In the genomic region with DNA sequence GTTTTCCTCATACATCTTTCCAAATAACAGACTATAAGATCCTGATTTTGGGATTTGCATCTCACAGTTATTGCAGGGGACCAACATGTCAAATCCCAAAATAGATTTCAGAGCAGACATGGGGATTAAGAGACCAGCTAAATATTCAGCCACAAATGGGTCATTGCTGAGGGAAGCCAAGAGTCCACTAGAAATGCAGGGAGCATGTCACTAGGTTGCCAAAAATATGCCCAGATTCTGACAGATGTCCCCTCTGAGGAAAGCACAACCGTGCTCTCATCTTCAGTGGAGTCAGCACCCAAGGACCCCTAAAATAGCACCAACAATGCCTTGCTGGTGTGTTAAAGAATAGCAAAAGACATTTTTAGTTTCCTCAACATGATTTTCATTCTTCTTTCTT, we compare ENCODE assay signal across 10 cellular contexts.
"Had no signal": no experiment of that assay in that cellular context is flagged by ENCODE, and none has a peak within 500 bp of the region (broad histone marks: within the 10 kb centered on the region; RNA-seq: fewer than 3 reads in every experiment).

No MANE protein-coding gene starts in this region.

- H3K9ac ChIP-seq: GM23248 had no signal

- H3K9me3 ChIP-seq: HAP-1 had no signal

- H3K27ac Mint-ChIP-seq: HFFc6, IgD-negative memory B cell had no signal

- H3K9me3 Mint-ChIP-seq: IgD-negative memory B cell had no signal

- ATAC-seq: HCT116, HepG2 had no signal

- H3K4me3 ChIP-seq: GM23248, HAP-1 had no signal

- H3K4me3 Mint-ChIP-seq: HFFc6, IgD-negative memory B cell had no signal

- H3K36me3 ChIP-seq: HAP-1 had no signal

- H3K4me1 Mint-ChIP-seq: IgD-negative memory B cell had no signal

- H3K27ac ChIP-seq: GM23248, HL-60 had no signal

- H3K4me1 ChIP-seq: HAP-1 had no signal

- DNase-seq: GM23248, GOT3, H7, HFFc6, KBM-7 had no signal
